8 cellular contexts compared by ENCODE assay signal in genomic region chr11:120335596-120335927, GRCh38. TPM values are rescaled to one million over a fixed set of nuclear protein-coding genes. Genes with fewer than 3 reads are reported as not detected.
DNase-seq lines count a peak whose midpoint lies in the region; ATAC-seq lines count a peak whose summit lies in the region.

No MANE protein-coding gene starts in this region.

- peak; percentile 55 for DNase-seq in NCI-H1436 (lab: John Stamatoyannopoulos, UW)
- DNase-seq in NCI-H1436 treated with DMSO at 0.1 percent for 48 hours (lab: John Stamatoyannopoulos, UW): no peak
- no peak for DNase-seq in SJSA1 (ENCODE audit: low read depth in 1 of 2, low spot score in 2 of 2)
- no peak for DNase-seq in effector CD8-positive, alpha-beta T cell (lab: John Stamatoyannopoulos, UW)
- no peak for DNase-seq in GM19238 (ENCODE audit: insufficient read length, low spot score)

- H3K36me3 ChIP-seq in SJSA1 (peaks cover 6% of the 10 kb centered on the region), duodenal mucosa (ENCODE audit: control insufficient read depth in 1 of 2, insufficient read depth in 2 of 2, low read length in 2 of 2) (no peaks in the 10 kb centered on the region), mucosa of rectum (ENCODE audit: control insufficient read depth in 2 of 2, insufficient read depth in 2 of 2, low read length in 2 of 2) (no peaks in the 10 kb centered on the region)

- H3K4me1 ChIP-seq in SJSA1 (replicated peaks): peaks cover 31% of the 10 kb centered on the region
- H3K4me1 ChIP-seq in duodenal mucosa (ENCODE audit: control insufficient read depth in 1 of 2, insufficient read depth in 2 of 2, low read length in 2 of 2): peaks cover 23 to 26% of the 10 kb centered on the region in 2 donors
- peaks cover 12 to 21% of the 10 kb centered on the region in 2 donors for H3K4me1 ChIP-seq in mucosa of rectum (ENCODE audit: control insufficient read depth in 2 of 2, insufficient read depth in 2 of 2, low read length in 2 of 2)

- peak; percentile 23 for ATAC-seq in HG02852 (IDR thresholded peaks at IDR 0.05; ENCODE audit: unreplicated experiment)

- H3K4me3 ChIP-seq in SJSA1 (peak overlapping the region; percentile 95), duodenal mucosa (ENCODE audit: low read depth in 1 of 2, low read length in 2 of 2) (peak overlapping the region; percentile 75 to 91), mucosa of rectum (ENCODE audit: low read length in 2 of 2) (peak overlapping the region; percentile 74 to 91)

- H3K9ac ChIP-seq in duodenal mucosa (ENCODE audit: low read depth in 1 of 2, low read length in 2 of 2): peak overlapping the region; percentile 61 to 70
- H3K9ac ChIP-seq in mucosa of rectum (ENCODE audit: low read depth in 1 of 2, low read length in 2 of 2): peak overlapping the region; percentile 57 to 89

- H3K27ac ChIP-seq in SJSA1: peak overlapping the region; percentile 83
- H3K27ac ChIP-seq in duodenal mucosa (ENCODE audit: low read depth, low read length): peak overlapping the region; percentile 71
- H3K27ac ChIP-seq in mucosa of rectum (ENCODE audit: low read depth in 2 of 2, low read length in 2 of 2): peak overlapping the region; percentile 87 to 94

- H3K9me3 ChIP-seq in SJSA1 (replicated peaks) (no peaks in the 10 kb centered on the region), duodenal mucosa (ENCODE audit: control insufficient read depth in 1 of 2, low read length in 2 of 2) (no peaks in the 10 kb centered on the region), mucosa of rectum (ENCODE audit: control insufficient read depth in 2 of 2, low read length in 2 of 2) (no peaks in the 10 kb centered on the region)

- H3K27me3 ChIP-seq in SJSA1 (replicated peaks) (no peaks in the 10 kb centered on the region), duodenal mucosa (ENCODE audit: control insufficient read depth in 1 of 2, insufficient read depth in 2 of 2, low read length in 2 of 2) (peaks cover 0 to 4% of the 10 kb centered on the region in 2 donors), mucosa of rectum (ENCODE audit: control insufficient read depth in 2 of 2, insufficient read depth in 2 of 2, low read length in 2 of 2) (no peaks in the 10 kb centered on the region)

RNA-seq across cellular contexts. Expression of gene ARHGEF12, which starts 0.7 kb away (rescaled TPM):
- 29.6 and 36.9 TPM in 2 replicates for total RNA-seq in SJSA1 (2014; rRNA removed; shearing (Covaris generic))

RNA-seq across cellular contexts. Expression of gene TLCD5, which starts 10.5 kb away (rescaled TPM):
- total RNA-seq in SJSA1 (2014; rRNA removed; shearing (Covaris generic)): 2.6 and 4.6 TPM in 2 replicates
